20 cellular contexts compared by ENCODE assay signal in genomic region chr6:122887941-122888340, GRCh38.
DNase-seq lines count a peak whose midpoint lies in the region; TF ChIP-seq lines count a peak whose summit lies in the region.
"Had no signal": no experiment of that assay in that cellular context is flagged by ENCODE, and none has a peak within 500 bp of the region (broad histone marks: within the 10 kb centered on the region; RNA-seq: fewer than 3 reads in every experiment).

No MANE protein-coding gene starts in this region.

- H3K36me3 ChIP-seq in PC-9 (ENCODE audit: low read depth): no peaks in the 10 kb centered on the region
- H3K36me3 ChIP-seq: BLaER1 treated with 17β-estradiol and CSF1 and Interleukin-3, amounts not matched to agents 10 nM and 100 nM had no signal

- H3K9me3 Mint-ChIP-seq in activated CD4-positive, alpha-beta memory T cell treated with anti-CD3 and anti-CD28 coated beads for 36 hours: peaks cover 6% of the 10 kb centered on the region

- H3K4me1 Mint-ChIP-seq in activated CD4-positive, alpha-beta memory T cell treated with anti-CD3 and anti-CD28 coated beads for 36 hours (ENCODE audit: low read depth): no peaks in the 10 kb centered on the region
- H3K4me1 Mint-ChIP-seq: B cell had no signal

- H3K27me3 Mint-ChIP-seq in activated CD4-positive, alpha-beta memory T cell treated with anti-CD3 and anti-CD28 coated beads for 36 hours: no peaks in the 10 kb centered on the region
- H3K27me3 Mint-ChIP-seq: B cell; CD4-positive, alpha-beta T cell had no signal

- no peaks in the 10 kb centered on the region for H3K4me1 ChIP-seq in PC-9 (replicated peaks; ENCODE audit: insufficient read depth)
- H3K4me1 ChIP-seq: A549; BLaER1 treated with 17β-estradiol and CSF1 and Interleukin-3, amounts not matched to agents 10 nM and 100 nM; Caco-2 had no signal

- H3F3A ChIP-seq in PC-9 (ENCODE audit: insufficient read depth, low read depth): no peaks in the 10 kb centered on the region

- DNase-seq in NCI-H2171 treated with DMSO at 0.1 percent for 48 hours (lab: John Stamatoyannopoulos, UW) (peak; percentile 45), NCI-H2171 (lab: John Stamatoyannopoulos, UW) (no peak), NCI-H446 treated with DMSO at 0.1 percent for 48 hours (lab: John Stamatoyannopoulos, UW) (peak; percentile 21), cerebellar nuclear complex (lab: John Stamatoyannopoulos, UW) (peak; percentile 6 to 92), PC-9 (no peak), NCI-H187 treated with DMSO at 0.1 percent for 48 hours (lab: John Stamatoyannopoulos, UW) (no peak)
- no peak for DNase-seq in activated CD4-positive, alpha-beta memory T cell treated with anti-CD3 and anti-CD28 coated beads for 36 hours
- DNase-seq: AML-193; Caco-2; Calu3; CD4-positive, alpha-beta T cell; CD8-positive, alpha-beta T cell; DMS79 treated with DMSO at 0.1 percent for 48 hours; GDM1 had no signal

- no peaks in the 10 kb centered on the region for H3K79me2 ChIP-seq in PC-9 (ENCODE audit: low read depth)

- no peak overlapping the region for H2AFZ ChIP-seq in PC-9

- H3K9me3 ChIP-seq in PC-9 (ENCODE audit: insufficient read depth, low read depth): no peaks in the 10 kb centered on the region
- H3K9me3 ChIP-seq: A549, Caco-2 had no signal

- CTCF ChIA-PET in activated CD4-positive, alpha-beta memory T cell treated with anti-CD3 and anti-CD28 coated beads for 36 hours (lab: Charles Lee): no interaction called here
- CTCF ChIA-PET in PC-9 (lab: Charles Lee): no interaction called here

- H3K27ac Mint-ChIP-seq in activated CD4-positive, alpha-beta memory T cell treated with anti-CD3 and anti-CD28 coated beads for 36 hours: no peak overlapping the region
- H3K27ac Mint-ChIP-seq: B cell; CD4-positive, alpha-beta T cell; CD8-positive, alpha-beta T cell had no signal

- no peak overlapping the region for H3K27ac ChIP-seq in PC-9
- H3K27ac ChIP-seq: 22Rv1; A549; BLaER1 treated with 17β-estradiol and CSF1 and Interleukin-3, amounts not matched to agents 10 nM and 100 nM; C4-2B had no signal

- H3K9me2 ChIP-seq in PC-9 (ENCODE audit: insufficient read depth): 0 out of 2 replicates have a peak, but pooled peaks cover 6% of the 10 kb centered on the region

- no TSS peak for BruUV-seq in PC-9 (replicated peaks; lab: Mats Ljungman, UMichigan)

- POLR2A ChIA-PET in activated CD4-positive, alpha-beta memory T cell treated with anti-CD3 and anti-CD28 coated beads for 36 hours (lab: Charles Lee): no interaction called here
- POLR2A ChIA-PET in PC-9 (lab: Charles Lee; ENCODE audit: unreplicated experiment): no interaction called here

- H3K4me2 ChIP-seq in PC-9: no peak overlapping the region
- H3K4me2 ChIP-seq: A549; BLaER1 treated with 17β-estradiol and CSF1 and Interleukin-3, amounts not matched to agents 10 nM and 100 nM had no signal

- no peaks in the 10 kb centered on the region for H3K27me3 ChIP-seq in PC-9 (ENCODE audit: insufficient read depth, low read depth)
- H3K27me3 ChIP-seq: BLaER1 treated with 17β-estradiol and CSF1 and Interleukin-3, amounts not matched to agents 10 nM and 100 nM had no signal

- H3K4me3 Mint-ChIP-seq in activated CD4-positive, alpha-beta memory T cell treated with anti-CD3 and anti-CD28 coated beads for 36 hours: no peak overlapping the region
- H3K4me3 Mint-ChIP-seq: B cell; CD4-positive, alpha-beta T cell; CD8-positive, alpha-beta T cell had no signal

- H3K36me3 Mint-ChIP-seq in activated CD4-positive, alpha-beta memory T cell treated with anti-CD3 and anti-CD28 coated beads for 36 hours: no peaks in the 10 kb centered on the region
- H3K36me3 Mint-ChIP-seq: CD8-positive, alpha-beta T cell had no signal

- intact Hi-C loops in activated CD4-positive, alpha-beta memory T cell treated with anti-CD3 and anti-CD28 coated beads for 36 hours (cut with micrococcal nuclease): no loop called here
- intact Hi-C loops in PC-9 (cut with micrococcal nuclease; ENCODE audit: unreplicated experiment): no loop called here

- TF ChIP-seq CTCF in PC-9 (conservative IDR thresholded peaks at IDR 0.05): no peak

- H4K20me1 ChIP-seq in PC-9 (ENCODE audit: insufficient read depth): no peaks in the 10 kb centered on the region
- H4K20me1 ChIP-seq: BLaER1 treated with 17β-estradiol and CSF1 and Interleukin-3, amounts not matched to agents 10 nM and 100 nM had no signal

- no peak overlapping the region for H3K4me3 ChIP-seq in PC-9
- H3K4me3 ChIP-seq: A549; BLaER1 treated with 17β-estradiol and CSF1 and Interleukin-3, amounts not matched to agents 10 nM and 100 nM; GM12878 had no signal

Comparison
In these comparisons a context has a peak if more than half of its experiments do, and no peak if none do; other contexts are left out.
1. DNase-seq: peak in NCI-H2171 treated with DMSO at 0.1 percent for 48 hours (single experiment), NCI-H446 treated with DMSO at 0.1 percent for 48 hours (single experiment) and cerebellar nuclear complex (2 of 2); none in NCI-H2171 (single experiment), activated CD4-positive, alpha-beta memory T cell treated with anti-CD3 and anti-CD28 coated beads for 36 hours (single experiment), PC-9 (0 of 2) and NCI-H187 treated with DMSO at 0.1 percent for 48 hours (single experiment).